Comparison of ENCODE assay signal across 1 cellular context in genomic region chr19:19746286-19747213, GRCh38.
TF ChIP-seq lines count a peak whose summit lies in the region.

No MANE protein-coding gene starts in this region.

TF ChIP-seq in WTC11, 78 proteins besides CTCF, POLR2A, EP300 and RAD21 (continued from another document):
- TF ChIP-seq, protein P1, sequence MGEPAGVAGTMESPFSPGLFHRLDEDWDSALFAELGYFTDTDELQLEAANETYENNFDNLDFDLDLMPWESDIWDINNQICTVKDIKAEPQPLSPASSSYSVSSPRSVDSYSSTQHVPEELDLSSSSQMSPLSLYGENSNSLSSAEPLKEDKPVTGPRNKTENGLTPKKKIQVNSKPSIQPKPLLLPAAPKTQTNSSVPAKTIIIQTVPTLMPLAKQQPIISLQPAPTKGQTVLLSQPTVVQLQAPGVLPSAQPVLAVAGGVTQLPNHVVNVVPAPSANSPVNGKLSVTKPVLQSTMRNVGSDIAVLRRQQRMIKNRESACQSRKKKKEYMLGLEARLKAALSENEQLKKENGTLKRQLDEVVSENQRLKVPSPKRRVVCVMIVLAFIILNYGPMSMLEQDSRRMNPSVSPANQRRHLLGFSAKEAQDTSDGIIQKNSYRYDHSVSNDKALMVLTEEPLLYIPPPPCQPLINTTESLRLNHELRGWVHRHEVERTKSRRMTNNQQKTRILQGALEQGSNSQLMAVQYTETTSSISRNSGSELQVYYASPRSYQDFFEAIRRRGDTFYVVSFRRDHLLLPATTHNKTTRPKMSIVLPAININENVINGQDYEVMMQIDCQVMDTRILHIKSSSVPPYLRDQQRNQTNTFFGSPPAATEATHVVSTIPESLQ (CRISPR knock-in tag; IDR thresholded peaks at IDR 0.05) = no peak
